Comparison of ENCODE assay signal across 34 cellular contexts in the genomic region with DNA sequence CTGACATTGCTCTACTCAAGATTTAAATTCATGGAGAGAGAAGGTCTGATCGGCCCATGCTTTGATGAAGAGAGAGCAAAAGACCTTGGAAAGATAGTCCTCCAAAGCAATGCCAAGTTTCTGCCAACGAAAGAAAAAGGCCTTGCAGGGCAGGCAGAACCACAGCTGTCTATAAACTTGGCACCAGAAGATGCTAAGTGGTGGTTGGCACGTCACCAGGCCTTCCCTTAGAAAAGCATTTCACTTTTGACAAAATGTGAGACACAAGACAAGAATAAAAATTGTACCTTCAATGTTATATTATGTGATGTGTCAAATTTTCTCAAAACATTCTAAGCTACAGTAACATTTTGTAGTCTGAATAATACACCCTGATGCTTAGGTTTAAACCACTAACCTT. TPM values are rescaled to one million over a fixed set of nuclear protein-coding genes. Genes with fewer than 3 reads are reported as not detected.
"Had no signal": no experiment of that assay in that cellular context is flagged by ENCODE, and none has a peak within 500 bp of the region (broad histone marks: within the 10 kb centered on the region; RNA-seq: fewer than 3 reads in every experiment).

No MANE protein-coding gene starts in this region.

- H3K27ac ChIP-seq: ascending aorta, body of pancreas, brain microvascular endothelial cell, breast epithelium, cardiac muscle cell had no signal

- FAIRE-seq: astrocyte, bronchial epithelial cell had no signal

- ATAC-seq: activated naive CD4-positive, alpha-beta T cell treated with anti-CD3 and anti-CD28 coated beads, Interleukin-2, amount 50 U/mL, for 72 hours; activated naive CD8-positive, alpha-beta T cell treated with anti-CD3 and anti-CD28 coated beads, Interleukin-2, amount 50 U/mL, for 24 hours; activated T-cell treated with anti-CD3 and anti-CD28 coated beads, Interleukin-2, amount 50 U/mL, for 4 hours; activated T-cell treated with anti-CD3 and anti-CD28 coated beads, Interleukin-2, amount 50 U/mL, for 72 hours; activated T-helper 17 cell treated with anti-CD3 and anti-CD28 coated beads, Interleukin-2, amount 50 U/mL, for 72 hours; body of pancreas had no signal

- H3K4me1 ChIP-seq: ascending aorta, body of pancreas, breast epithelium had no signal

- DNase-seq: activated effector memory CD4-positive, alpha-beta T cell treated with anti-CD3 and anti-CD28 coated beads, Interleukin-2, amount 50 U/mL, for 16 hours; activated effector memory CD4-positive, alpha-beta T cell treated with Interleukin-2 at 50 U/mL for 16 hours; activated gamma-delta T cell; activated gamma-delta T cell treated with Interleukin-2 at 50 U/mL for 16 hours; activated naive CD4-positive, alpha-beta T cell; activated naive CD4-positive, alpha-beta T cell treated with anti-CD3 and anti-CD28 coated beads for 36 hours; activated naive CD4-positive, alpha-beta T cell treated with anti-CD3 and anti-CD28 coated beads, Interleukin-2, amount 10 ng/mL, durations not matched to agents 7 days and 5 days; activated naive CD4-positive, alpha-beta T cell treated with anti-CD3 and anti-CD28 coated beads, Interleukin-2, amount 50 U/mL, for 16 hours; activated naive CD4-positive, alpha-beta T cell treated with Interleukin-2 at 50 U/mL for 16 hours; activated naive CD8-positive, alpha-beta T cell treated with anti-CD3 and anti-CD28 coated beads for 36 hours; activated naive CD8-positive, alpha-beta T cell treated with anti-CD3 and anti-CD28 coated beads, Interleukin-2, amount 10 ng/mL, durations not matched to agents 7 days and 5 days; activated naive CD8-positive, alpha-beta T cell treated with anti-CD3 and anti-CD28 coated beads, Interleukin-2, amount 50 U/mL, for 24 hours; activated T-cell treated with anti-CD3 and anti-CD28 coated beads, Interleukin-2, amount 50 U/mL, for 1 hour; activated T-cell treated with anti-CD3 and anti-CD28 coated beads, Interleukin-2, amount 50 U/mL, for 24 hours; activated T-cell treated with anti-CD3 and anti-CD28 coated beads, Interleukin-2, amount 50 U/mL, for 4 hours; activated T-cell treated with anti-CD3 and anti-CD28 coated beads, Interleukin-2, amount 50 U/mL, for 48 hours; activated T-cell treated with anti-CD3 and anti-CD28 coated beads, Interleukin-2, amount 50 U/mL, for 72 hours; amniotic stem cell; amygdala; aorta; body of pancreas; brain microvascular endothelial cell; caudate nucleus; central memory CD4-positive, alpha-beta T cell; cerebellar nuclear complex had no signal

- H3K27me3 ChIP-seq: ascending aorta, body of pancreas, brain microvascular endothelial cell, breast epithelium, cardiac muscle cell had no signal

- H3K36me3 ChIP-seq: ascending aorta, brain microvascular endothelial cell, breast epithelium, cardiac muscle cell had no signal

- H3K4me3 ChIP-seq: ascending aorta, body of pancreas, breast epithelium, cardiac muscle cell had no signal

RNA-seq across cellular contexts. Expression of a gene that starts 42.0 kb away (rescaled TPM):
- total RNA-seq: activated naive CD4-positive, alpha-beta T cell treated with anti-CD3 and anti-CD28 coated beads for 36 hours; activated naive CD4-positive, alpha-beta T cell treated with anti-CD3 and anti-CD28 coated beads, Interleukin-2, amount 50 U/mL, for 72 hours; activated naive CD8-positive, alpha-beta T cell treated with anti-CD3 and anti-CD28 coated beads for 36 hours; activated T-cell treated with anti-CD3 and anti-CD28 coated beads, Interleukin-2, amount 50 U/mL, for 72 hours; activated T-helper 1 cell treated with anti-CD3 and anti-CD28 coated beads, Interleukin-12 subunit alpha, Interleukin-12 subunit beta, Interleukin-2, Interleukin-4 antibody, amounts not matched to agents 30 ng/mL and 10 ng/mL and 1 ng/mL, durations not matched to agents 14 hours and 24 hours and 36 hours; activated T-helper 17 cell treated with anti-CD3 and anti-CD28 coated beads, Interleukin-2, amount 50 U/mL, for 72 hours; activated T-helper 2 cell treated with anti-CD3 and anti-CD28 coated beads, Interferon-gamma antibody, Interleukin-2, Interleukin-4, amounts not matched to agents 10 μg/mL and 5 μg/mL and 100 μg/mL, durations not matched to agents 14 hours and 24 hours and 36 hours had no signal
